ENCODE assay signal across 18 cellular contexts in the genomic region with DNA sequence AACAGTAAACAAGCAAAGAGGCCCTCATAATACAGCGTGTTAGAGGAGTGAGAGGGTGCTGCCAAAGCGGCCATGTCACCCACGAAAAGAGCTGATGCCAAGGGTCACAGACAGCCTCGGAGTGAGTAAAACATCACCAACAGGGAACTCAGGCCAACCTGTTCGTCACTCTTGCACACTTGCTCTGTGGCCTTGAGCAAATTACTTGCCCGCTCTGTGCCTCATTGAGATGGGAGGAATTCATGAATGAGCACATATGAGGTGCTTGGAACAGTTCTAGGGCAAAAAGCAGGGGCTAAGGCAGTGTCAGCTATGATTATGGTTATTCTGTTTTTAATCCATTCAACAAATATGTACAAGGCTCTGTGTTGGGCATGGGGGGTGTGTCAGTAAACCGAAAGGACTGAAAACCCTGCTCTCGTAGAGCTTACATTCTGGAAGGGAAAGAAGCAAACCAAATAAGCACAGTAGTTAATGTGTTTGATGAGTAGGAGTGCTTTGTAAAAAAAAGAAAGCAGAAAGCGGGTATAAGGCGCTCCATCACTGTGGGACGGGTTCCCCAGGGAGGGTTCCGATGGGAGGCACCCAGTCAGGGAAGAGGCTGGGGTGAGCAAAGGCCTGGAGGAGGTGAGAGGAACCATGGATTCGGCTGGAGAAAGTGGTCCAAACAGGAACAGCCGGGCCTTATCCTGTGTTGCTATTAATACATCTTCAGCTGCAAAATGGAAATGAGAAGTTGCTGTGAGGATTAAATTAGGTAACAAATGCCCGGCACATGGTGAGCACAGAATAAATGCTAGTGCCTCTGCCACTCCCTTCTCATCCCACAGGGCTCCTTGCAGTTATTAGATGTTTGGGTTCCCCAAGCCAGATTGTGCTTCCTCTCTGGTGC. TPM values are rescaled to one million over a fixed set of nuclear protein-coding genes. Genes with fewer than 3 reads are reported as not detected.
A peak's percentile ranks its signal among the peaks of the same experiment; 100 is the strongest.
DNase-seq lines count a peak whose midpoint lies in the region; ATAC-seq and TF ChIP-seq lines count a peak whose summit lies in the region.
"Had no signal": no experiment of that assay in that cellular context is flagged by ENCODE, and none has a peak within 500 bp of the region (broad histone marks: within the 10 kb centered on the region; RNA-seq: fewer than 3 reads in every experiment).

No MANE protein-coding gene starts in this region.

- no peak overlapping the region for H2BK12ac ChIP-seq in neuronal stem cell (ENCODE audit: low read length)

- no peak for TF ChIP-seq RAD21 in IMR-90 (IDR thresholded peaks at IDR 0.05; ENCODE audit: low read length)

- POLR2A ChIA-PET in IMR-90 (lab: Charles Lee; ENCODE audit: unreplicated experiment): no interaction called here

- no peak overlapping the region for H2BK120ac ChIP-seq in IMR-90 (ENCODE audit: low read depth, low read length)
- H2BK120ac ChIP-seq in neuronal stem cell (ENCODE audit: low read depth, low read length): no peak overlapping the region

- no peaks in the 10 kb centered on the region for H3K4me1 ChIP-seq in IMR-90 (ENCODE audit: control insufficient read depth, insufficient read depth, low read length)
- peaks cover 2 to 4% of the 10 kb centered on the region in 2 donors for H3K4me1 ChIP-seq in neuronal stem cell (ENCODE audit: control insufficient read depth in 2 of 2, insufficient read depth in 1 of 2, low read depth in 1 of 2, low read length in 2 of 2)

- intact Hi-C loops in IMR-90 (cut with micrococcal nuclease): no loop called here

- CTCF ChIA-PET in IMR-90 (lab: Yijun Ruan, JAX): no interaction called here

- H3K27ac ChIP-seq in IMR-90 (ENCODE audit: insufficient read depth, low read length): no peak overlapping the region
- peak overlapping the region; percentile 54 for H3K27ac ChIP-seq in caudate nucleus (ENCODE audit: low read depth, low read length)
- no peak overlapping the region for H3K27ac ChIP-seq in neuronal stem cell (replicated peaks; ENCODE audit: low read length)

- H3K36me3 ChIP-seq in IMR-90 (ENCODE audit: control insufficient read depth, insufficient read depth, low read length) (no peaks in the 10 kb centered on the region), neuronal stem cell (replicated peaks in 1 of 2; ENCODE audit: control insufficient read depth in 2 of 2, insufficient read depth in 2 of 2, low read length in 2 of 2) (no peaks in the 10 kb centered on the region)

- H2BK15ac ChIP-seq in IMR-90 (ENCODE audit: low read depth, low read length) (no peak overlapping the region), neuronal stem cell (ENCODE audit: low read length) (no peak overlapping the region)

- H2AFZ ChIP-seq in IMR-90 (replicated peaks; ENCODE audit: low read length, poor library complexity) (peak overlapping the region; percentile 26), neuronal stem cell (ENCODE audit: low read length) (no peak overlapping the region)

- H3K9me3 ChIP-seq in IMR-90 (ENCODE audit: control insufficient read depth, insufficient read depth, low read length): no peaks in the 10 kb centered on the region
- no peaks in the 10 kb centered on the region for H3K9me3 ChIP-seq in neuronal stem cell (replicated peaks in 1 of 2; ENCODE audit: control insufficient read depth in 2 of 2, insufficient read depth in 1 of 2, low read depth in 1 of 2, low read length in 2 of 2)

- H3K9ac ChIP-seq in IMR-90 (ENCODE audit: low read depth, low read length) (no peak overlapping the region), neuronal stem cell (ENCODE audit: low read depth, low read length, poor library complexity) (no peak overlapping the region)

- H3K79me1 ChIP-seq in IMR-90 (ENCODE audit: low read depth in 1 of 2, low read length in 2 of 2) (no peaks in the 10 kb centered on the region), neuronal stem cell (ENCODE audit: low read depth, low read length) (no peaks in the 10 kb centered on the region)

- no peak overlapping the region for H2BK20ac ChIP-seq in IMR-90 (ENCODE audit: low read depth, low read length)

- H4K91ac ChIP-seq in IMR-90 (ENCODE audit: insufficient read depth, low read depth, low read length): no peak overlapping the region
- no peak overlapping the region for H4K91ac ChIP-seq in neuronal stem cell (ENCODE audit: low read depth, low read length, poor library complexity)

- dilution Hi-C loops in IMR-90 (cut with HindIII; ENCODE audit: low sequenced_read_pairs, unreplicated experiment): no loop called here

- no peaks in the 10 kb centered on the region for H4K20me1 ChIP-seq in IMR-90 (ENCODE audit: insufficient read depth, low read length)

- H4K8ac ChIP-seq in IMR-90 (ENCODE audit: low read depth in 2 of 2, low read length in 2 of 2): no peak overlapping the region
- H4K8ac ChIP-seq in neuronal stem cell (ENCODE audit: low read depth, low read length): no peak overlapping the region

- no peak overlapping the region for H4K5ac ChIP-seq in IMR-90 (ENCODE audit: low read depth, low read length)

- H3K4me3 ChIP-seq in IMR-90 (ENCODE audit: insufficient read depth, low read depth, low read length) (no peak overlapping the region), neuronal stem cell (ENCODE audit: low read length in 2 of 2) (no peak overlapping the region)

- 88% methylated on average over 5 of the region's 15 CpGs; no CpG with 5 or more reads in 1 of the 2 experiments for WGBS in IMR-90 (ENCODE audit: extremely low coverage in 2 of 2, insufficient read length in 1 of 2), 2 experiments
- WGBS in neuronal stem cell (ENCODE audit: extremely low coverage in 2 of 2, insufficient read length in 2 of 2, insufficient replicate concordance in 1 of 2), 2 donors: no CpG with 5 or more reads among the region's 15 CpGs

- H3K56ac ChIP-seq in IMR-90 (ENCODE audit: extremely low read depth, insufficient read depth, low read length): no peak overlapping the region

- no peak overlapping the region for H3K4ac ChIP-seq in IMR-90 (ENCODE audit: low read depth, low read length)
- H3K4ac ChIP-seq in neuronal stem cell (ENCODE audit: low read length): no peak overlapping the region

- BruUV-seq in IMR-90 (replicated peaks; lab: Mats Ljungman, UMichigan): no TSS peak

- H2AK9ac ChIP-seq in IMR-90 (replicated peaks; ENCODE audit: low read depth, low read length, poor library complexity): no peak overlapping the region

- TF ChIP-seq POLR2A in IMR-90 (IDR thresholded peaks at IDR 0.05; ENCODE audit: low read depth, low read length): no peak

- no peak overlapping the region for H2AK5ac ChIP-seq in IMR-90 (ENCODE audit: low read depth, low read length)
- no peak overlapping the region for H2AK5ac ChIP-seq in neuronal stem cell (ENCODE audit: low read depth, low read length)

- H2BK5ac ChIP-seq in IMR-90 (ENCODE audit: low read depth, low read length, poor library complexity, severe bottlenecking): no peak overlapping the region
- H2BK5ac ChIP-seq in neuronal stem cell (ENCODE audit: low read length): no peak overlapping the region

- H3K18ac ChIP-seq in IMR-90 (ENCODE audit: low read depth, low read length) (no peak overlapping the region), neuronal stem cell (ENCODE audit: low read length) (no peak overlapping the region)

- H3K27me3 ChIP-seq in IMR-90 (ENCODE audit: control insufficient read depth, insufficient read depth, low read length) (peaks cover 10% of the 10 kb centered on the region), neuronal stem cell (ENCODE audit: control insufficient read depth in 3 of 3, insufficient read depth in 3 of 3, low read depth in 1 of 3, low read length in 3 of 3) (peaks cover 0 to 5% (median 0%) of the 10 kb centered on the region in 3 experiments)

- H3K4me2 ChIP-seq in IMR-90 (ENCODE audit: low read depth, low read length): no peak overlapping the region
- no peak overlapping the region for H3K4me2 ChIP-seq in neuronal stem cell (ENCODE audit: insufficient read depth, low read length, poor library complexity, severe bottlenecking)

- no peaks in the 10 kb centered on the region for H3K9me1 ChIP-seq in IMR-90 (ENCODE audit: insufficient read depth, low read length)

- no peak overlapping the region for H3K23ac ChIP-seq in IMR-90 (ENCODE audit: low read depth, low read length)
- H3K23ac ChIP-seq in neuronal stem cell (ENCODE audit: low read depth, low read length, poor library complexity): no peak overlapping the region

- no peak overlapping the region for H3K14ac ChIP-seq in IMR-90 (replicated peaks; ENCODE audit: low read depth, low read length)
- H3K14ac ChIP-seq in neuronal stem cell (ENCODE audit: low read length): peak overlapping the region; percentile 3

- in situ Hi-C loops in IMR-90 (cut with MboI; ENCODE audit: low sequenced_read_pairs): no loop called here

- no peak for ATAC-seq in IMR-90 (ENCODE audit: low read depth)
- ATAC-seq in GM21526 (IDR thresholded peaks at IDR 0.05; ENCODE audit: low FRiP score, unreplicated experiment): no peak
- no peak for ATAC-seq in HG02852 (IDR thresholded peaks at IDR 0.05; ENCODE audit: unreplicated experiment)
- ATAC-seq: Panc1, SK-N-SH treated with all-trans-retinoic acid at 6 μM for 48 hours had no signal

- peak; percentile 22 for DNase-seq in SKM-1 treated with dmso at 0.1 percent for 144 hours (lab: John Stamatoyannopoulos, UW; ENCODE audit: unreplicated experiment)
- DNase-seq in SKM-1 (lab: John Stamatoyannopoulos, UW; ENCODE audit: unreplicated experiment): no peak
- DNase-seq in IMR-90: no peak
- peak in 13 of 61 donors; percentile 5 to 45 (median 28) for DNase-seq in caudate nucleus (lab: John Stamatoyannopoulos, UW)
- no peak for DNase-seq in neuronal stem cell (ENCODE audit: low spot score)
- no peak for DNase-seq in OCI-M1 (lab: John Stamatoyannopoulos, UW)
- DNase-seq: EL, HFFc6, NCI-H1417 treated with DMSO at 0.1 percent for 48 hours, NCI-H1930, NCI-H2171, NCI-H446 treated with DMSO at 0.1 percent for 48 hours, NCI-H748 treated with DMSO at 0.1 percent for 48 hours had no signal

- TF ChIP-seq CTCF in IMR-90 (conservative IDR thresholded peaks at IDR 0.05; ENCODE audit: low read depth, low read length): no peak

TF ChIP-seq in IMR-90, 13 proteins besides CTCF, POLR2A, EP300 and RAD21 (continues in another document):
- no peak for TF ChIP-seq MXI1 (IDR thresholded peaks at IDR 0.05; ENCODE audit: borderline replicate concordance, low read depth, low read length)

RNA-seq across cellular contexts. Expression of gene RD3, which starts 39.5 kb away (rescaled TPM):
- total RNA-seq in IMR-90 (2012; rRNA removed): not detected in 2 replicates
- polyA plus RNA-seq in IMR-90 (2012; rRNA removed): not detected in 2 replicates
- not detected in 2 replicates for polyA plus RNA-seq in IMR-90 (2012; cell fraction: cytosol; rRNA removed)
- not detected in 2 replicates for polyA plus RNA-seq in IMR-90 (2012; cell fraction: nucleus; rRNA removed; ENCODE audit: low replicate concordance)
- 4.2 TPM for polyA plus RNA-seq in neuronal stem cell (2013, experiment 1 of 2)
- 4.3 TPM for polyA plus RNA-seq in neuronal stem cell (2013, experiment 2 of 2)
- total RNA-seq: HFFc6, HT-29 had no signal

RNA-seq across cellular contexts. Expression of gene SLC30A1, which starts 47.5 kb away (rescaled TPM):
- total RNA-seq in IMR-90 (2012; rRNA removed): 8.4 and 17.8 TPM in 2 replicates
- 4.2 and 5.4 TPM in 2 replicates for polyA plus RNA-seq in IMR-90 (2012; rRNA removed)
- polyA plus RNA-seq in IMR-90 (2012; cell fraction: cytosol; rRNA removed): 3.2 and 4.6 TPM in 2 replicates
- polyA plus RNA-seq in IMR-90 (2012; cell fraction: nucleus; rRNA removed; ENCODE audit: low replicate concordance): 3.9 and 4.3 TPM in 2 replicates
- 6.5 TPM for polyA plus RNA-seq in neuronal stem cell (2013, experiment 1 of 2)
- 6.8 TPM for polyA plus RNA-seq in neuronal stem cell (2013, experiment 2 of 2)
